In genomic region chr2:174341995-174342571, GRCh38 we compare ENCODE assay signal across 10 cellular contexts. TPM values are rescaled to one million over a fixed set of nuclear protein-coding genes. Genes with fewer than 3 reads are reported as not detected.
DNase-seq lines count a peak whose midpoint lies in the region; ATAC-seq and TF ChIP-seq lines count a peak whose summit lies in the region.
"Had no signal": no experiment of that assay in that cellular context is flagged by ENCODE, and none has a peak within 500 bp of the region (broad histone marks: within the 10 kb centered on the region; RNA-seq: fewer than 3 reads in every experiment).

No MANE protein-coding gene starts in this region.

- no peak overlapping the region for H3K4me3 ChIP-seq in hepatocyte
- H3K4me3 ChIP-seq in spleen, result peak overlapping the region in 4 of 8 donors; percentile 3 to 54 (median 9)

- peak overlapping the region; percentile 45 for H3K27ac Mint-ChIP-seq in activated CD4-positive, alpha-beta T cell treated with anti-CD3 and anti-CD28 coated beads, Interleukin-2, amount 10 ng/mL, durations not matched to agents 24 days and 14 days
- no peak overlapping the region for H3K27ac Mint-ChIP-seq in activated B cell treated with CpG ODN at 0.5 μM for 24 hours

- H3K4me1 ChIP-seq in hepatocyte (ENCODE audit: insufficient read depth) (peaks cover 17% of the 10 kb centered on the region), spleen (peaks cover 24 to 68% (median 57%) of the 10 kb centered on the region in 6 donors)
- H3K4me1 ChIP-seq: parathyroid adenoma had no signal

- intact Hi-C loops in activated CD4-positive, alpha-beta T cell treated with anti-CD3 and anti-CD28 coated beads, Interleukin-2, amount 10 ng/mL, durations not matched to agents 24 days and 14 days (cut with micrococcal nuclease), result loop anchor here (1.0 to 10.0 kb wide), 6 partner anchors 10 to 1317 kb away; no protein-coding TSS in a partner anchor
- intact Hi-C loops in activated B cell treated with CpG ODN at 0.5 μM for 24 hours (cut with micrococcal nuclease) (loop anchor here (1.0 to 10.0 kb wide), 12 partner anchors 13 to 1787 kb away; partner anchors contain the start of genes CDCA7 and PDK1), spleen (cut with DNase I; ENCODE audit: low total_unique reads) (loop anchor here (5.0 kb wide), 1 partner anchor 940 kb away; no protein-coding TSS in a partner anchor)

- TF ChIP-seq CTCF in activated B cell treated with CpG ODN at 0.5 μM for 24 hours (IDR thresholded peaks at IDR 0.05) (no peak), hepatocyte (IDR thresholded peaks at IDR 0.05; ENCODE audit: poor library complexity) (no peak), spleen (IDR thresholded peaks at IDR 0.05 in 8 of 11, conservative IDR thresholded peaks at IDR 0.05 in 3 of 11) (no peak)

- H3K27ac ChIP-seq in hepatocyte, result no peak overlapping the region
- no peak overlapping the region for H3K27ac ChIP-seq in spleen
- H3K27ac ChIP-seq: parathyroid adenoma had no signal

- DNase-seq in activated CD4-positive, alpha-beta T cell treated with anti-CD3 and anti-CD28 coated beads, Interleukin-2, amount 10 ng/mL, durations not matched to agents 24 days and 14 days, result peak; percentile 67
- DNase-seq in activated CD4-positive, alpha-beta T cell treated with anti-CD3 and anti-CD28 coated beads for 1 hour, result no peak
- DNase-seq in activated B cell treated with CpG ODN at 0.5 μM for 24 hours, result no peak
- peak; percentile 10 for DNase-seq in hepatocyte (ENCODE audit: low spot score)
- DNase-seq in spleen, result peak; percentile 80
- DNase-seq in HK-2 (ENCODE audit: unreplicated experiment), result no peak
- no peak for DNase-seq in NCI-H1092 (lab: John Stamatoyannopoulos, UW)
- no peak for DNase-seq in NCI-H2196 treated with DMSO at 0.1 percent for 48 hours (lab: John Stamatoyannopoulos, UW; ENCODE audit: unreplicated experiment)

- no peaks in the 10 kb centered on the region for H3K79me2 ChIP-seq in hepatocyte
- H3K79me2 ChIP-seq: parathyroid adenoma had no signal

- peaks cover 8% of the 10 kb centered on the region for H3K36me3 Mint-ChIP-seq in activated CD4-positive, alpha-beta T cell treated with anti-CD3 and anti-CD28 coated beads, Interleukin-2, amount 10 ng/mL, durations not matched to agents 24 days and 14 days (ENCODE audit: low read depth)
- H3K36me3 Mint-ChIP-seq in activated B cell treated with CpG ODN at 0.5 μM for 24 hours (ENCODE audit: low read depth), result peaks cover 8% of the 10 kb centered on the region

- H3K36me3 ChIP-seq in hepatocyte (replicated peaks; ENCODE audit: insufficient read depth, low read depth) (no peaks in the 10 kb centered on the region), spleen (peaks cover 0 to 7% (median 0%) of the 10 kb centered on the region in 6 donors)

- peak overlapping the region; percentile 67 for H3K4me2 ChIP-seq in hepatocyte

- H3K4me1 Mint-ChIP-seq in activated CD4-positive, alpha-beta T cell treated with anti-CD3 and anti-CD28 coated beads, Interleukin-2, amount 10 ng/mL, durations not matched to agents 24 days and 14 days, result peaks cover 26% of the 10 kb centered on the region
- H3K4me1 Mint-ChIP-seq in activated B cell treated with CpG ODN at 0.5 μM for 24 hours, result peaks cover 38% of the 10 kb centered on the region

- H4K20me1 ChIP-seq in hepatocyte (ENCODE audit: insufficient read depth, poor library complexity, severe bottlenecking), result peaks cover 2% of the 10 kb centered on the region

- no peak for ATAC-seq in activated B cell treated with CpG ODN at 0.5 μM for 24 hours (ENCODE audit: low read depth)

- WGBS in hepatocyte (ENCODE audit: low lambda C conversion rate, missing lambda C conversion rate), result 6% methylated on average over 39 of the region's 47 CpGs
- 2 to 6% (median 4%) methylated on average over 23 to 47 of the region's 47 CpGs for WGBS in spleen, 5 donors

- H3K9me3 Mint-ChIP-seq in activated CD4-positive, alpha-beta T cell treated with anti-CD3 and anti-CD28 coated beads, Interleukin-2, amount 10 ng/mL, durations not matched to agents 24 days and 14 days, result no peaks in the 10 kb centered on the region
- H3K9me3 Mint-ChIP-seq in activated B cell treated with CpG ODN at 0.5 μM for 24 hours, result no peaks in the 10 kb centered on the region
- H3K9me3 Mint-ChIP-seq: CD4-positive, alpha-beta T cell had no signal

- H3K9me3 ChIP-seq in hepatocyte (ENCODE audit: low read depth), result no peaks in the 10 kb centered on the region
- H3K9me3 ChIP-seq in spleen, result no peaks in the 10 kb centered on the region

- H3K27me3 ChIP-seq in hepatocyte (peaks cover 90% of the 10 kb centered on the region), spleen (replicated peaks in 1 of 7) (peaks cover 6 to 91% (median 85%) of the 10 kb centered on the region in 7 donors)

- H2AFZ ChIP-seq in hepatocyte, result peak overlapping the region; percentile 42
- H2AFZ ChIP-seq: parathyroid adenoma had no signal

- POLR2A ChIA-PET in activated B cell treated with CpG ODN at 0.5 μM for 24 hours (lab: Charles Lee), result interaction anchor here (0.9 kb wide), 1 partner anchor 12 kb away, joined by 3 read pairs; no protein-coding TSS in a partner anchor

- H3K9me2 ChIP-seq in hepatocyte (replicated peaks; ENCODE audit: insufficient read depth), result no peaks in the 10 kb centered on the region

- no peak for TF ChIP-seq POLR2A in spleen (IDR thresholded peaks at IDR 0.05)

- peaks cover 66% of the 10 kb centered on the region for H3K27me3 Mint-ChIP-seq in activated CD4-positive, alpha-beta T cell treated with anti-CD3 and anti-CD28 coated beads, Interleukin-2, amount 10 ng/mL, durations not matched to agents 24 days and 14 days
- peaks cover 47% of the 10 kb centered on the region for H3K27me3 Mint-ChIP-seq in activated B cell treated with CpG ODN at 0.5 μM for 24 hours

- CTCF ChIA-PET in activated B cell treated with CpG ODN at 0.5 μM for 24 hours (lab: Charles Lee), result interaction anchor here (0.6 to 4.2 kb wide), 16 partner anchors 8 to 1314 kb away, joined by 3 to 109 read pairs (median 6); partner anchors contain the start of gene OLA1

- peak overlapping the region; percentile 67 for H3K4me3 Mint-ChIP-seq in activated CD4-positive, alpha-beta T cell treated with anti-CD3 and anti-CD28 coated beads, Interleukin-2, amount 10 ng/mL, durations not matched to agents 24 days and 14 days
- peak overlapping the region; percentile 80 for H3K4me3 Mint-ChIP-seq in activated B cell treated with CpG ODN at 0.5 μM for 24 hours

RNA-seq across cellular contexts. Expression of gene SP9, which starts 7.3 kb away (rescaled TPM):
- not detected in 2 replicates for total RNA-seq in activated CD4-positive, alpha-beta T cell treated with anti-CD3 and anti-CD28 coated beads, Interleukin-2, amount 10 ng/mL, durations not matched to agents 24 days and 14 days
- not detected in 2 replicates for total RNA-seq in activated B cell treated with CpG ODN at 0.5 μM for 24 hours
- total RNA-seq in hepatocyte, result not detected in 2 replicates
- polyA plus RNA-seq in hepatocyte, result 0.29 and 0.30 TPM in 2 replicates
- total RNA-seq in spleen, result not detected
- polyA plus RNA-seq in spleen, result not detected
- total RNA-seq: CD4-positive, alpha-beta T cell had no signal

RNA-seq across cellular contexts. Expression of gene SCRN3, which starts 53.4 kb away (rescaled TPM):
- 18.2 and 19.0 TPM in 2 replicates for total RNA-seq in activated CD4-positive, alpha-beta T cell treated with anti-CD3 and anti-CD28 coated beads, Interleukin-2, amount 10 ng/mL, durations not matched to agents 24 days and 14 days
- total RNA-seq in activated B cell treated with CpG ODN at 0.5 μM for 24 hours, result 14.3 and 19.4 TPM in 2 replicates
- 30.4 and 31.4 TPM in 2 replicates for total RNA-seq in hepatocyte
- 19.9 and 24.5 TPM in 2 replicates for polyA plus RNA-seq in hepatocyte
- total RNA-seq in spleen, result 10 to 100 TPM; 14.6 to 24.9 (median 22.5) TPM
- 10 to 100 TPM in 2 of 3 donors, 1 to 10 TPM in 1; 8.4 to 12.3 (median 10.1) TPM for polyA plus RNA-seq in spleen

Comparison
In these comparisons a context has a peak if more than half of its experiments do, and no peak if none do; other contexts are left out.
1. DNase-seq: peak in activated CD4-positive, alpha-beta T cell treated with anti-CD3 and anti-CD28 coated beads, Interleukin-2, amount 10 ng/mL, durations not matched to agents 24 days and 14 days (single experiment), hepatocyte (single experiment) and spleen (single experiment); none in activated CD4-positive, alpha-beta T cell treated with anti-CD3 and anti-CD28 coated beads for 1 hour (single experiment), activated B cell treated with CpG ODN at 0.5 μM for 24 hours (single experiment), HK-2 (single experiment), NCI-H1092 (single experiment) and NCI-H2196 treated with DMSO at 0.1 percent for 48 hours (single experiment).